ENCODE assay signal across 26 cellular contexts in the genomic region with DNA sequence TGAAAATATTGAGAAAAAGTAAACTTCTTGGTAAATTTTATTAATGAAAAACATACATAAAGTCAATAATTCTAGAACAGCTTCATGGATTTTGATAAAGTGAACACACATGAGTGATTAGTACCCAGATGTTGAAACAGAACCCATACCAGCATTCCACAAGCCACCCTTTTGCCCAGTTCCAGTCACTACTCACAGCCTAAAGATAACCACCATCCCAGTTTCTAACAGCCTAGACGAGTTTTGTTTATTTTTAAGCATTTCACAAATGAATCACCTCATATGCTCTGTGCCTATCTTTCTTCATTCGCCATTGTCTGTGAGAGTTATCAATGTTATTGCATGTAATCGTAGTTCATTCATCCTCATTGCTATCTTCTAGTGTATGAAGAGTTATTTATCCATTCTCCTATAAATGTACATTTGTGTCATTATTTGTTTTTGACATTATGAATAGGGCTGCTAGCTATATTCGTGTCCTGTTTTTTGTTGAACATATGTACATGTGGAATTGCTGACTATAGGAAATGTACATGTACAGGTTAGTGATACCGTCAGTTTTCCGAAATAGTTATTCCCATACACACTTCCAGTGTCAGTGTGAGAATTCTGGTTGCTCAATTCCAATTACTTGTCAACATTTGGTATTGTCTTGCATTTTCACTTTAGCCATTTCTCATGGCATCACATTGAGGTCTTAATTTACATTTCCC. TPM values are rescaled to one million over a fixed set of nuclear protein-coding genes. Genes with fewer than 3 reads are reported as not detected.
DNase-seq lines count a peak whose midpoint lies in the region; ATAC-seq, FAIRE-seq and TF ChIP-seq lines count a peak whose summit lies in the region.
"Had no signal": no experiment of that assay in that cellular context is flagged by ENCODE, and none has a peak within 500 bp of the region (broad histone marks: within the 10 kb centered on the region; RNA-seq: fewer than 3 reads in every experiment).

No MANE protein-coding gene starts in this region.

- no peak overlapping the region for H3K4me3 ChIP-seq in A549
- no peak overlapping the region for H3K4me3 ChIP-seq in K562
- H3K4me3 ChIP-seq in fibroblast of villous mesenchyme (ENCODE audit: low read depth, low read length), result no peak overlapping the region
- H3K4me3 ChIP-seq: upper lobe of right lung had no signal

- H3K9me3 ChIP-seq in A549 (peaks cover 8% of the 10 kb centered on the region), K562 (replicated peaks; ENCODE audit: control insufficient read depth, insufficient read depth, low read depth, low read length) (no peaks in the 10 kb centered on the region; the same call in 1 of the 2 replicates)
- H3K9me3 ChIP-seq: upper lobe of right lung had no signal

- no peak for TF ChIP-seq CTCF in A549 (IDR thresholded peaks at IDR 0.05)
- no peak for TF ChIP-seq CTCF in K562 (IDR thresholded peaks at IDR 0.05 in 2 of 3, conservative IDR thresholded peaks at IDR 0.05 in 1 of 3; ENCODE audit: insufficient read depth in 2 of 3, low read depth in 1 of 3, low read length in 3 of 3)
- TF ChIP-seq CTCF in fibroblast of villous mesenchyme (IDR thresholded peaks at IDR 0.05; ENCODE audit: insufficient read depth, low read depth, low read length), result no peak

- POLR2A ChIA-PET in A549 (lab: Yijun Ruan, JAX) (no interaction called here), K562 (lab: Yijun Ruan, JAX) (no interaction called here)

- H3K9me1 ChIP-seq in K562 (ENCODE audit: control insufficient read depth, insufficient read depth, low read length), result no peaks in the 10 kb centered on the region

- no peaks in the 10 kb centered on the region for H3K27me3 ChIP-seq in K562 (ENCODE audit: control insufficient read depth in 2 of 2, insufficient read depth in 2 of 2, low read length in 2 of 2)
- H3K27me3 ChIP-seq: upper lobe of right lung had no signal

- in situ Hi-C loops in K562 (cut with MboI), result no loop called here

- BruUV-seq in K562 (replicated peaks; lab: Mats Ljungman, UMichigan), result no TSS peak

- H3K27ac ChIP-seq in A549 (no peak overlapping the region), K562 (ENCODE audit: extremely low read depth, low read depth, low read length) (no peak overlapping the region)
- H3K27ac ChIP-seq: upper lobe of right lung had no signal

- ATAC-seq in A549, result no peak; a peak in 1 of 6 replicates
- ATAC-seq in K562, result no peak
- ATAC-seq in HG03097 (IDR thresholded peaks at IDR 0.05; ENCODE audit: low FRiP score, unreplicated experiment), result no peak
- ATAC-seq in HG03159 (IDR thresholded peaks at IDR 0.05; ENCODE audit: unreplicated experiment), result no peak
- ATAC-seq: activated T-cell treated with anti-CD3 and anti-CD28 coated beads, Interleukin-2, amount 50 U/mL, for 4 hours; upper lobe of right lung had no signal

- no peaks in the 10 kb centered on the region for H4K20me1 ChIP-seq in K562 (replicated peaks; ENCODE audit: control insufficient read depth, insufficient read depth, low read length)

- H3K4me2 ChIP-seq in A549 (no peak overlapping the region), K562 (ENCODE audit: insufficient read depth, low read length) (no peak overlapping the region)

- intact Hi-C loops in K562 (cut with micrococcal nuclease), result no loop called here
- intact Hi-C loops in posterior vena cava (cut with DNase I), result no loop called here

- H3K9ac ChIP-seq in K562 (ENCODE audit: insufficient read depth in 1 of 2, low read depth in 2 of 2, low read length in 2 of 2), result no peak overlapping the region

- WGBS in A549 (ENCODE audit: missing lambda C conversion rate), result 56% methylated on average over 6 of the region's 6 CpGs
- WGBS in K562 (ENCODE audit: insufficient coverage, low coverage, missing lambda C conversion rate), result 34% methylated on average over 6 of the region's 6 CpGs

- H3K36me3 ChIP-seq in K562 (ENCODE audit: control insufficient read depth, insufficient read depth, low read length), result no peaks in the 10 kb centered on the region
- H3K36me3 ChIP-seq: upper lobe of right lung had no signal

- TF ChIP-seq EP300 in A549 (IDR thresholded peaks at IDR 0.05), result no peak
- TF ChIP-seq EP300 in K562 (IDR thresholded peaks at IDR 0.05; ENCODE audit: low read length), result no peak

- TF ChIP-seq POLR2A in A549 (IDR thresholded peaks at IDR 0.05; ENCODE audit: low read length) (no peak), K562 (conservative IDR thresholded peaks at IDR 0.05) (no peak)

- H3K4me1 ChIP-seq in A549, result no peaks in the 10 kb centered on the region
- peaks cover 0 to 2% of the 10 kb centered on the region in 2 experiments; a peak in 3 of 5 replicates for H3K4me1 ChIP-seq in K562 (replicated peaks in 1 of 2; ENCODE audit: control insufficient read depth in 2 of 2, insufficient read depth in 2 of 2, low read length in 2 of 2)
- H3K4me1 ChIP-seq: upper lobe of right lung had no signal

- DNase-seq in A549 (ENCODE audit: low read depth in 1 of 2, low spot score in 1 of 2) (no peak), HCEC 1CT (peak; percentile 75), K562 (ENCODE audit: extremely low read depth in 1 of 4, low spot score in 3 of 4) (no peak), fibroblast of villous mesenchyme (ENCODE audit: low read depth) (peak; percentile 75), posterior vena cava (ENCODE audit: low spot score) (no peak), SIG-M5 treated with dmso at 0.1 percent for 504 hours (lab: John Stamatoyannopoulos, UW; ENCODE audit: unreplicated experiment) (no peak)
- DNase-seq: activated CD4-positive, CD25-positive, alpha-beta regulatory T cell treated with anti-CD3 and anti-CD28 coated beads, Interleukin-2, amount 50 U/mL, for 72 hours; activated naive CD4-positive, alpha-beta T cell treated with anti-CD3 and anti-CD28 coated beads for 36 hours; activated T-cell treated with anti-CD3 and anti-CD28 coated beads, Interleukin-2, amount 50 U/mL, for 4 hours; CD4-positive, CD25-positive, alpha-beta regulatory T cell; cortex of kidney; DMS 273 treated with DMSO at 0.1 percent for 48 hours; kidney; NCI-H1417 treated with DMSO at 0.1 percent for 48 hours; NCI-H2171 treated with DMSO at 0.1 percent for 48 hours; NCI-H748 treated with DMSO at 0.1 percent for 48 hours; nucleus accumbens; OCI-M1; retina; SHP77; upper lobe of right lung had no signal

- H2AFZ ChIP-seq in K562 (ENCODE audit: low read depth, low read length), result no peak overlapping the region

- no peak for FAIRE-seq in A549 (lab: Jason Lieb, UNC)
- no peak for FAIRE-seq in K562 (lab: Jason Lieb, UNC)
- FAIRE-seq: frontal cortex, GM12892, HTR-8/SVneo, kidney had no signal

- CTCF ChIA-PET in A549 (lab: Yijun Ruan, JAX), result interaction anchor here (0.9 kb wide), 1 partner anchor 12 kb away, joined by 3 read pairs; no protein-coding TSS in a partner anchor
- CTCF ChIA-PET in K562 (lab: Yijun Ruan, JAX; ENCODE audit: low intra/inter-chr PET ratio), result no interaction called here

- H3K79me2 ChIP-seq in K562 (ENCODE audit: control insufficient read depth, insufficient read depth, low read length), result no peaks in the 10 kb centered on the region

- TF ChIP-seq RAD21 in A549 (conservative IDR thresholded peaks at IDR 0.05 in 1 of 2, IDR thresholded peaks at IDR 0.05 in 1 of 2), result no peak
- no peak for TF ChIP-seq RAD21 in K562 (CRISPR knock-in tag; conservative IDR thresholded peaks at IDR 0.05 in 1 of 2, IDR thresholded peaks at IDR 0.05 in 1 of 2)

TF ChIP-seq in A549, 52 proteins besides CTCF, POLR2A, EP300 and RAD21 (continues in another document):
- no peak for TF ChIP-seq CBX8 (IDR thresholded peaks at IDR 0.05)
- TF ChIP-seq HDAC2 (IDR thresholded peaks at IDR 0.05), result no peak
- no peak for TF ChIP-seq FOXS1 (CRISPR knock-in tag; IDR thresholded peaks at IDR 0.05)
- peak; percentile 25 for TF ChIP-seq ZFP36 (IDR thresholded peaks at IDR 0.05; ENCODE audit: borderline replicate concordance, partially characterized antibody)
- no peak for TF ChIP-seq ESRRA (IDR thresholded peaks at IDR 0.05; ENCODE audit: borderline replicate concordance, low read length)

TF ChIP-seq in K562, 482 proteins besides CTCF, POLR2A, EP300 and RAD21 (continues in another document):
- TF ChIP-seq ZNF316 (IDR thresholded peaks at IDR 0.05), result peak; percentile 75
- no peak for TF ChIP-seq MTA2 (IDR thresholded peaks at IDR 0.05; ENCODE audit: low read depth)
- 0 out of 2 replicates have a peak, but pooled peaks have one; percentile 9 for TF ChIP-seq MAFG (tag; conservative IDR thresholded peaks at IDR 0.05)
- no peak for TF ChIP-seq HES1 (IDR thresholded peaks at IDR 0.05; ENCODE audit: low read depth)
- no peak for TF ChIP-seq NRF1 (conservative IDR thresholded peaks at IDR 0.05 in 1 of 2, IDR thresholded peaks at IDR 0.05 in 1 of 2)

RNA-seq across cellular contexts. Expression of gene TEAD1, which starts 44.5 kb away (rescaled TPM):
- polyA plus RNA-seq in A549 (2011; rRNA removed), result 110 and 112 TPM in 2 replicates
- 29.0 and 41.5 TPM in 2 replicates for polyA plus RNA-seq in A549 (2012; cell fraction: cytosol; rRNA removed)
- polyA plus RNA-seq in A549 (2012; cell fraction: nucleus; rRNA removed), result 45.0 and 63.7 TPM in 2 replicates
- polyA plus RNA-seq in A549 (2017; fragmentation: RNase III; extraction: RNeasy Plus Mini Kit Qiagen cat#74134 plus additional on column Dnase treatment), result 110 to 116 TPM (median 111 TPM) in 3 replicates
- polyA minus RNA-seq in A549 (2011; rRNA and poly(A)+ RNA removed), result 144 and 157 TPM in 2 replicates
- total RNA-seq in K562 (2011; cell fraction: chromatin; rRNA removed; ENCODE audit: low replicate concordance), result 28.3 and 59.6 TPM in 2 replicates
- 17.3 and 19.1 TPM in 2 replicates for total RNA-seq in K562 (2011; cell fraction: nucleolus; rRNA removed)
- 40.8 and 69.8 TPM in 2 replicates for total RNA-seq in K562 (2011; cell fraction: nucleoplasm; rRNA removed)
- total RNA-seq in K562 (2014; rRNA removed), result 11.8 and 14.8 TPM in 2 replicates
- total RNA-seq in K562 (2014; rRNA removed; fragmentation: Illumina TruSeq; extraction: Trizol), result 10.8 and 11.7 TPM in 2 replicates
- total RNA-seq in K562 (2015; rRNA removed; fragmentation: Illumina TruSeq; extraction: Trizol), result 14.2 and 14.8 TPM in 2 replicates
- total RNA-seq in K562 (2021), result 17.7 and 17.8 TPM in 2 replicates
- polyA plus RNA-seq in K562 (2011; rRNA removed), result 7.4 and 9.2 TPM in 2 replicates
- polyA plus RNA-seq in K562 (2011; cell fraction: cytosol; rRNA removed), result 5.2 and 5.6 TPM in 2 replicates
- polyA plus RNA-seq in K562 (2011; cell fraction: nucleus; rRNA removed), result 21.9 and 25.1 TPM in 2 replicates
- 8.6 and 9.5 TPM in 2 replicates for polyA plus RNA-seq in K562 (2012)
- polyA plus RNA-seq in K562 (2014; fragmentation: Illumina TruSeq; extraction: Trizol), result 10.3 and 12.8 TPM in 2 replicates
- polyA plus RNA-seq in K562 (2014; fragmentation: Nextera tagmentation; extraction: Ambion mirVana), result 1 to 10 TPM; 1.7 to 2.1 TPM
- 6.9 and 7.3 TPM in 2 replicates for polyA plus RNA-seq in K562 (2014; rRNA removed)
- 22.6 and 23.9 TPM in 2 replicates for polyA minus RNA-seq in K562 (2011; rRNA and poly(A)+ RNA removed)
- polyA minus RNA-seq in K562 (2011; cell fraction: cytosol; rRNA and poly(A)+ RNA removed), result 9.4 and 10.8 TPM in 2 replicates
- 21.5 and 27.1 TPM in 2 replicates for polyA minus RNA-seq in K562 (2011; cell fraction: nucleus; rRNA and poly(A)+ RNA removed)
- 209 and 244 TPM in 2 replicates for total RNA-seq in fibroblast of villous mesenchyme
- 10 to 100 TPM; 56.5 to 59.2 TPM for total RNA-seq in posterior vena cava
- polyA plus RNA-seq: CD4-positive, CD25-positive, alpha-beta regulatory T cell had no signal

Comparison
In these comparisons a context has a peak if more than half of its experiments do, and no peak if none do; other contexts are left out.
1. DNase-seq: peak in HCEC 1CT (single experiment) and fibroblast of villous mesenchyme (single experiment); none in A549 (0 of 2), K562 (0 of 4), posterior vena cava (single experiment) and SIG-M5 treated with dmso at 0.1 percent for 504 hours (single experiment).
2. Of the 35 proteins assayed by ChIP-seq in both K562 and A549: peak only in K562: none; only in A549: MAFK and ZFP36; in both: none; in neither: 33.